Comparison of ENCODE assay signal across 28 cellular contexts in the genomic region with DNA sequence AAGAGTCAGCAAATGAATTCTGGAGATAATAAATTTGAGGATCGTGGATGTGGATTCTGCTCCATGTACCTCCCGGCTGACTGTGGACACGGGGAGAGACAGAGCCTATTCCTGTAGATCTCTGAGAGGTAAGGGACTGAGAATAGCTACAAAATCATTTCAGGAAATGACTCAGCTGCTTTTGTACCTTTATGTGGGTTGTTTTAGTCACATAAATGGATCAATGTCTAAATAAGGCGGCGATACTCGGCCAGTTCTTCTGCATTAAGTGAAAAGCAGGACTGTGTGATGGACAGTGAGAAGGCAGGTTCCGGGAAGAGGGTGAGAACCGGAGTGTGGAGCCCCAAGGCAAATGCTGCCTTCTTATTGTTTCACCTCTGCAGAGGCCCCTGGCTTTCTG.
DNase-seq lines count a peak whose midpoint lies in the region; ATAC-seq, FAIRE-seq and TF ChIP-seq lines count a peak whose summit lies in the region.
"Had no signal": no experiment of that assay in that cellular context is flagged by ENCODE, and none has a peak within 500 bp of the region (broad histone marks: within the 10 kb centered on the region; RNA-seq: fewer than 3 reads in every experiment).

No MANE protein-coding gene starts in this region.

- H3K79me2 ChIP-seq in astrocyte (ENCODE audit: insufficient read depth, low read length): no peaks in the 10 kb centered on the region

- H3K4me2 ChIP-seq in astrocyte (ENCODE audit: low read length): peak overlapping the region; percentile 45
- H3K4me2 ChIP-seq: A549 had no signal

- no peaks in the 10 kb centered on the region for H3K9me3 Mint-ChIP-seq in activated T-cell treated with anti-CD3 and anti-CD28 coated beads, Interleukin-2, amount 50 U/mL, for 72 hours
- H3K9me3 Mint-ChIP-seq in astrocyte (ENCODE audit: unreplicated experiment): no peaks in the 10 kb centered on the region
- H3K9me3 Mint-ChIP-seq: T-helper 2 cell treated with Interferon-gamma antibody and Interleukin-4, amounts not matched to agents 5 μg/mL and 100 μg/mL, for 36 hours had no signal

- H2AFZ ChIP-seq in astrocyte (ENCODE audit: low read depth, low read length): peak overlapping the region; percentile 28

- peaks cover 25% of the 10 kb centered on the region for H3K27me3 Mint-ChIP-seq in activated T-cell treated with anti-CD3 and anti-CD28 coated beads, Interleukin-2, amount 50 U/mL, for 72 hours (ENCODE audit: low read depth)
- no peaks in the 10 kb centered on the region for H3K27me3 Mint-ChIP-seq in astrocyte (ENCODE audit: low read depth, unreplicated experiment)

- no peaks in the 10 kb centered on the region for H3K4me1 Mint-ChIP-seq in activated T-cell treated with anti-CD3 and anti-CD28 coated beads, Interleukin-2, amount 50 U/mL, for 72 hours (ENCODE audit: low read depth)
- H3K4me1 Mint-ChIP-seq in astrocyte (ENCODE audit: low read depth, unreplicated experiment): peaks cover 12% of the 10 kb centered on the region

- DNase-seq in activated T-cell treated with anti-CD3 and anti-CD28 coated beads, Interleukin-2, amount 50 U/mL, for 72 hours: no peak
- DNase-seq in activated T-cell treated with anti-CD3 and anti-CD28 coated beads, Interleukin-2, amount 50 U/mL, for 48 hours: no peak
- peak; percentile 42 for DNase-seq in astrocyte (ENCODE audit: low read depth)
- DNase-seq in renal cortical epithelial cell (ENCODE audit: low read depth): peak; percentile 12
- no peak for DNase-seq in stomach
- no peak for DNase-seq in T-helper 2 cell
- DNase-seq: activated CD4-positive, alpha-beta T cell treated with anti-CD3 and anti-CD28 coated beads, Interleukin-2, amount 50 U/mL, for 4 hours; activated naive CD4-positive, alpha-beta T cell; activated T-cell treated with anti-CD3 and anti-CD28 coated beads for 4 hours; amniotic stem cell; BE2C; Caco-2; EL; HCEC 1CT; KG1; naive thymus-derived CD4-positive, alpha-beta T cell; NCI-H1048; NCI-H2029 treated with DMSO at 0.1 percent for 48 hours; NCI-H446 treated with DMSO at 0.1 percent for 48 hours; NK-92 treated with Interleukin-12 subunit alpha and Interleukin-12 subunit beta, amount 100 ng/mL, for 24 hours had no signal

- FAIRE-seq in astrocyte (lab: Jason Lieb, UNC): no peak
- FAIRE-seq: A549, RCC 7860 had no signal

- TF ChIP-seq EP300 in stomach (IDR thresholded peaks at IDR 0.05): no peak

- H3K36me3 ChIP-seq in astrocyte (ENCODE audit: insufficient read depth, low read length) (no peaks in the 10 kb centered on the region), stomach (no peaks in the 10 kb centered on the region)
- H3K36me3 ChIP-seq: BE2C, esophagus muscularis mucosa, right atrium auricular region, suprapubic skin had no signal

- H4K20me1 ChIP-seq in astrocyte (ENCODE audit: insufficient read depth, low read length): no peaks in the 10 kb centered on the region

- H3K27me3 ChIP-seq in astrocyte (ENCODE audit: insufficient read depth, low read length): no peaks in the 10 kb centered on the region
- H3K27me3 ChIP-seq in stomach: no peaks in the 10 kb centered on the region
- H3K27me3 ChIP-seq: BE2C, esophagus muscularis mucosa, right atrium auricular region, suprapubic skin had no signal

- H3K36me3 Mint-ChIP-seq in activated T-cell treated with anti-CD3 and anti-CD28 coated beads, Interleukin-2, amount 50 U/mL, for 72 hours (ENCODE audit: insufficient read depth in 2 of 2): no peaks in the 10 kb centered on the region
- no peaks in the 10 kb centered on the region for H3K36me3 Mint-ChIP-seq in astrocyte (ENCODE audit: low read depth, unreplicated experiment)
- H3K36me3 Mint-ChIP-seq: naive thymus-derived CD4-positive, alpha-beta T cell had no signal

- whole genome bisulfite sequencing in stomach, 5 donors: 67 to 81% (median 71%) methylated on average over 7 to 8 of the region's 8 CpGs

- TF ChIP-seq CTCF in astrocyte (IDR thresholded peaks at IDR 0.05; ENCODE audit: insufficient read depth, low read depth, low read length) (no peak), stomach (IDR thresholded peaks at IDR 0.05) (no peak)

- no peak overlapping the region for H3K27ac ChIP-seq in astrocyte (ENCODE audit: low read depth, low read length)
- H3K27ac ChIP-seq in stomach: no peak overlapping the region
- H3K27ac ChIP-seq: A549, esophagus muscularis mucosa, right atrium auricular region, suprapubic skin had no signal

- no peaks in the 10 kb centered on the region for H3K9me3 ChIP-seq in astrocyte (ENCODE audit: insufficient read depth, low read depth, low read length)
- H3K9me3 ChIP-seq in stomach: no peaks in the 10 kb centered on the region
- H3K9me3 ChIP-seq: A549, BE2C, Caco-2, esophagus muscularis mucosa, right atrium auricular region, suprapubic skin had no signal

- no peak overlapping the region for H3K27ac Mint-ChIP-seq in activated T-cell treated with anti-CD3 and anti-CD28 coated beads, Interleukin-2, amount 50 U/mL, for 72 hours
- no peak overlapping the region for H3K27ac Mint-ChIP-seq in astrocyte (ENCODE audit: unreplicated experiment)
- H3K27ac Mint-ChIP-seq: naive thymus-derived CD4-positive, alpha-beta T cell; T-helper 2 cell treated with Interferon-gamma antibody and Interleukin-4, amounts not matched to agents 5 μg/mL and 100 μg/mL, for 36 hours had no signal

- H3K4me3 Mint-ChIP-seq in activated T-cell treated with anti-CD3 and anti-CD28 coated beads, Interleukin-2, amount 50 U/mL, for 72 hours: no peak overlapping the region
- H3K4me3 Mint-ChIP-seq in astrocyte (ENCODE audit: unreplicated experiment): no peak overlapping the region
- H3K4me3 Mint-ChIP-seq: naive thymus-derived CD4-positive, alpha-beta T cell; T-helper 2 cell treated with Interferon-gamma antibody and Interleukin-4, amounts not matched to agents 5 μg/mL and 100 μg/mL, for 36 hours had no signal

- TF ChIP-seq POLR2A in stomach (IDR thresholded peaks at IDR 0.05): no peak

- H3K4me3 ChIP-seq in astrocyte (ENCODE audit: insufficient read depth, low read depth, low read length): no peak overlapping the region
- no peak overlapping the region for H3K4me3 ChIP-seq in stomach
- H3K4me3 ChIP-seq: A549, esophagus muscularis mucosa, right atrium auricular region, suprapubic skin had no signal

- peaks cover 7% of the 10 kb centered on the region for H3K4me1 ChIP-seq in astrocyte (ENCODE audit: insufficient read depth, low read length)
- H3K4me1 ChIP-seq in stomach: no peaks in the 10 kb centered on the region
- H3K4me1 ChIP-seq: A549, BE2C, Caco-2, esophagus muscularis mucosa, right atrium auricular region, suprapubic skin had no signal

- peak; percentile 66 to 69 for ATAC-seq in activated T-cell treated with anti-CD3 and anti-CD28 coated beads, Interleukin-2, amount 50 U/mL, for 72 hours (replicated peaks in 1 of 2)
- ATAC-seq in HG02938 (IDR thresholded peaks at IDR 0.05; ENCODE audit: unreplicated experiment): peak; percentile 53
- no peak for ATAC-seq in HG03175 (IDR thresholded peaks at IDR 0.05; ENCODE audit: unreplicated experiment)
- ATAC-seq: A549; naive thymus-derived CD4-positive, alpha-beta T cell had no signal

- no peak overlapping the region for H3K9ac ChIP-seq in astrocyte (ENCODE audit: low read length)

- intact Hi-C loops in stomach (cut with DNase I; ENCODE audit: low total_unique reads): no loop called here

Comparison
In these comparisons a context has a peak if more than half of its experiments do, and no peak if none do; other contexts are left out.
1. DNase-seq: peak in astrocyte (single experiment) and renal cortical epithelial cell (single experiment); none in activated T-cell treated with anti-CD3 and anti-CD28 coated beads, Interleukin-2, amount 50 U/mL, for 72 hours (0 of 2), activated T-cell treated with anti-CD3 and anti-CD28 coated beads, Interleukin-2, amount 50 U/mL, for 48 hours (0 of 2), stomach (single experiment) and T-helper 2 cell (0 of 5).